Comparison of ENCODE assay signal across 2 cellular contexts in genomic region chr17:28723836-28724499, GRCh38.
TF ChIP-seq lines count a peak whose summit lies in the region.

No MANE protein-coding gene starts in this region.

TF ChIP-seq in HCT116, 20 proteins besides CTCF, POLR2A, EP300 and RAD21:
- TF ChIP-seq SIN3A (IDR thresholded peaks at IDR 0.05; ENCODE audit: low read depth): 0 out of 2 replicates have a peak, but pooled peaks have one; percentile 4

TF ChIP-seq in WTC11, 78 proteins besides CTCF, POLR2A, EP300 and RAD21:
- TF ChIP-seq, protein P1, sequence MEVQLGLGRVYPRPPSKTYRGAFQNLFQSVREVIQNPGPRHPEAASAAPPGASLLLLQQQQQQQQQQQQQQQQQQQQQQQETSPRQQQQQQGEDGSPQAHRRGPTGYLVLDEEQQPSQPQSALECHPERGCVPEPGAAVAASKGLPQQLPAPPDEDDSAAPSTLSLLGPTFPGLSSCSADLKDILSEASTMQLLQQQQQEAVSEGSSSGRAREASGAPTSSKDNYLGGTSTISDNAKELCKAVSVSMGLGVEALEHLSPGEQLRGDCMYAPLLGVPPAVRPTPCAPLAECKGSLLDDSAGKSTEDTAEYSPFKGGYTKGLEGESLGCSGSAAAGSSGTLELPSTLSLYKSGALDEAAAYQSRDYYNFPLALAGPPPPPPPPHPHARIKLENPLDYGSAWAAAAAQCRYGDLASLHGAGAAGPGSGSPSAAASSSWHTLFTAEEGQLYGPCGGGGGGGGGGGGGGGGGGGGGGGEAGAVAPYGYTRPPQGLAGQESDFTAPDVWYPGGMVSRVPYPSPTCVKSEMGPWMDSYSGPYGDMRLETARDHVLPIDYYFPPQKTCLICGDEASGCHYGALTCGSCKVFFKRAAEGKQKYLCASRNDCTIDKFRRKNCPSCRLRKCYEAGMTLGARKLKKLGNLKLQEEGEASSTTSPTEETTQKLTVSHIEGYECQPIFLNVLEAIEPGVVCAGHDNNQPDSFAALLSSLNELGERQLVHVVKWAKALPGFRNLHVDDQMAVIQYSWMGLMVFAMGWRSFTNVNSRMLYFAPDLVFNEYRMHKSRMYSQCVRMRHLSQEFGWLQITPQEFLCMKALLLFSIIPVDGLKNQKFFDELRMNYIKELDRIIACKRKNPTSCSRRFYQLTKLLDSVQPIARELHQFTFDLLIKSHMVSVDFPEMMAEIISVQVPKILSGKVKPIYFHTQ (CRISPR knock-in tag; IDR thresholded peaks at IDR 0.05): 0 out of 2 replicates have a peak, but pooled peaks have one; percentile 22
- TF ChIP-seq CREB1 (CRISPR knock-in tag; IDR thresholded peaks at IDR 0.05) (peak; percentile 78), ETV6 (CRISPR knock-in tag; IDR thresholded peaks at IDR 0.05) (0 out of 2 replicates have a peak, but pooled peaks have one; percentile 40)
- TF ChIP-seq, protein P2, sequence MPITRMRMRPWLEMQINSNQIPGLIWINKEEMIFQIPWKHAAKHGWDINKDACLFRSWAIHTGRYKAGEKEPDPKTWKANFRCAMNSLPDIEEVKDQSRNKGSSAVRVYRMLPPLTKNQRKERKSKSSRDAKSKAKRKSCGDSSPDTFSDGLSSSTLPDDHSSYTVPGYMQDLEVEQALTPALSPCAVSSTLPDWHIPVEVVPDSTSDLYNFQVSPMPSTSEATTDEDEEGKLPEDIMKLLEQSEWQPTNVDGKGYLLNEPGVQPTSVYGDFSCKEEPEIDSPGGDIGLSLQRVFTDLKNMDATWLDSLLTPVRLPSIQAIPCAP (CRISPR knock-in tag; IDR thresholded peaks at IDR 0.05): peak; percentile 77; the same call in 1 of the 2 replicates
